11 cellular contexts compared by ENCODE assay signal in genomic region chr7:73320009-73320408, GRCh38. TPM values are rescaled to one million over a fixed set of nuclear protein-coding genes. Genes with fewer than 3 reads are reported as not detected.
DNase-seq lines count a peak whose midpoint lies in the region; ATAC-seq and TF ChIP-seq lines count a peak whose summit lies in the region.
"Not testable (repeated sequence)": the region's sequence is repeated elsewhere in the genome, so short reads cannot be mapped to it uniquely, and the experiment has no call there.
"Had no signal": no experiment of that assay in that cellular context is flagged by ENCODE, and none has a peak within 500 bp of the region (broad histone marks: within the 10 kb centered on the region; RNA-seq: fewer than 3 reads in every experiment).

No MANE protein-coding gene starts in this region.

- H3K36me3 ChIP-seq in psoas muscle (ENCODE audit: insufficient read depth in 1 of 2, low read depth in 1 of 2); stomach: not testable (repeated sequence)

- H4K91ac ChIP-seq in H9 (ENCODE audit: insufficient read length, low read depth, low read length): not testable (repeated sequence)

- H3K4me2 ChIP-seq in H9 (ENCODE audit: insufficient read depth, insufficient read length, low read length): not testable (repeated sequence)

- not testable (repeated sequence) for H3K36me3 Mint-ChIP-seq in H9 (ENCODE audit: insufficient read depth in 1 of 3, low read depth in 3 of 3); WTC11

- TF ChIP-seq EP300 in stomach (IDR thresholded peaks at IDR 0.05): not testable (repeated sequence)

- not testable (repeated sequence) for H4K20me1 ChIP-seq in H9 (ENCODE audit: control insufficient read depth, insufficient read depth, insufficient read length)

- H2AK5ac ChIP-seq in H9 (ENCODE audit: insufficient read length, low read length): not testable (repeated sequence)

- H3K27me3 ChIP-seq in H9 (ENCODE audit: insufficient read depth, low read length); foreskin keratinocyte; psoas muscle (ENCODE audit: insufficient read depth in 3 of 3, low read length in 2 of 3); stomach: not testable (repeated sequence)

- H2BK5ac ChIP-seq in H9 (ENCODE audit: insufficient read length, low read length): not testable (repeated sequence)

- not testable (repeated sequence) for H4K5ac ChIP-seq in H9 (ENCODE audit: insufficient read length, low read depth, low read length)

- H3K23me2 ChIP-seq in H9 (ENCODE audit: insufficient read length, low read depth, low read length, poor library complexity, severe bottlenecking): not testable (repeated sequence)

- in situ Hi-C loops in ACHN (cut with HindIII; ENCODE audit: low pct_ligation_motif_present, low pct_unique_long_range_greater_than_20kb, low sequenced_read_pairs): not testable (repeated sequence)

- CTCF ChIA-PET in WTC11 (lab: Charles Lee): interaction anchor here (0.6 to 0.7 kb wide), 2 partner anchors 78 to 131 kb away, joined by 3 read pairs; no protein-coding TSS in a partner anchor

- not testable (repeated sequence) for H4K8ac ChIP-seq in H9 (replicated peaks; ENCODE audit: insufficient read length, low read depth, low read length)

- H3K4me3 Mint-ChIP-seq in H9, WTC11: not testable (repeated sequence)

- H3K9ac ChIP-seq in H9 (ENCODE audit: extremely low read depth, insufficient read length, low read length): not testable (repeated sequence)

- ATAC-seq in WTC11 (peak; percentile 4; the same call in 1 of the 2 replicates), psoas muscle (peak; percentile 67 to 80 (median 74))
- not testable (repeated sequence) for ATAC-seq in foreskin keratinocyte

- not testable (repeated sequence) for H2AFZ ChIP-seq in H9 (ENCODE audit: low read length)

- no CpG with 5 or more reads among the region's 9 CpGs for WGBS in H9 (ENCODE audit: extremely low coverage, insufficient read length, low lambda C conversion rate)
- 25 to 51% (median 35%) methylated on average over 8 to 9 of the region's 9 CpGs for WGBS in psoas muscle, 3 donors
- 67 to 85% (median 76%) methylated on average over 6 to 9 of the region's 9 CpGs for WGBS in stomach, 5 donors

- not testable (repeated sequence) for H2BK15ac ChIP-seq in H9 (ENCODE audit: low read depth, low read length)

- not testable (repeated sequence) for H2BK120ac ChIP-seq in H9 (ENCODE audit: low read depth, low read length, poor library complexity, severe bottlenecking)

- H3K4ac ChIP-seq in H9 (ENCODE audit: low read depth, low read length): not testable (repeated sequence)

- H3K4me1 ChIP-seq in H9 (ENCODE audit: insufficient read depth, low read length); foreskin keratinocyte; psoas muscle: not testable (repeated sequence)
- peaks cover 7 to 17% (median 12%) of the 10 kb centered on the region in 4 donors for H3K4me1 ChIP-seq in stomach

- H3K18ac ChIP-seq in H9 (ENCODE audit: insufficient read length, low read depth, low read length): not testable (repeated sequence)

- intact Hi-C loops in psoas muscle (cut with DNase I); stomach (cut with DNase I; ENCODE audit: low total_unique reads): not testable (repeated sequence)

- H3K79me2 ChIP-seq in H9 (ENCODE audit: insufficient read depth, low read length): not testable (repeated sequence)

- not testable (repeated sequence) for H3K9me3 Mint-ChIP-seq in H9, WTC11

- not testable (repeated sequence) for H3K4me3 ChIP-seq in psoas muscle, stomach

- DNase-seq in ACHN (peak; percentile 62), myocyte (ENCODE audit: low read depth) (peak; percentile 40)
- DNase-seq in H9; WTC11 (ENCODE audit: low spot score); foreskin keratinocyte; psoas muscle; stomach: not testable (repeated sequence)

- not testable (repeated sequence) for H3K27ac ChIP-seq in H9 (ENCODE audit: insufficient read length, low read depth, low read length); foreskin keratinocyte
- peak overlapping the region; percentile 79 for H3K27ac ChIP-seq in psoas muscle
- H3K27ac ChIP-seq in stomach: peak overlapping the region in 4 of 5 donors; percentile 5 to 60 (median 43)

- not testable (repeated sequence) for H3K9me3 ChIP-seq in H9 (ENCODE audit: control insufficient read depth, low read depth, low read length); psoas muscle; stomach

- H2BK20ac ChIP-seq in H9 (ENCODE audit: low read depth, low read length, poor library complexity, severe bottlenecking): not testable (repeated sequence)

- not testable (repeated sequence) for H3K4me1 Mint-ChIP-seq in H9, WTC11

- TF ChIP-seq CTCF in H9 (conservative IDR thresholded peaks at IDR 0.05) (0 out of 3 replicates have a peak, but pooled peaks have one; percentile 10), foreskin keratinocyte (conservative IDR thresholded peaks at IDR 0.05) (peak; percentile 26)
- not testable (repeated sequence) for TF ChIP-seq CTCF in WTC11 (IDR thresholded peaks at IDR 0.05); psoas muscle (IDR thresholded peaks at IDR 0.05); stomach (IDR thresholded peaks at IDR 0.05)

- not testable (repeated sequence) for H2BK12ac ChIP-seq in H9 (ENCODE audit: insufficient read length, low read depth, low read length)

- H3K23ac ChIP-seq in H9 (ENCODE audit: insufficient read length, low read depth, low read length): not testable (repeated sequence)

- not testable (repeated sequence) for TF ChIP-seq POLR2A in stomach (IDR thresholded peaks at IDR 0.05)

- H3K79me1 ChIP-seq in H9 (ENCODE audit: insufficient read depth, low read depth, low read length, poor library complexity, severe bottlenecking): not testable (repeated sequence)

- POLR2A ChIA-PET in WTC11 (lab: Charles Lee): not testable (repeated sequence)

- H3T11ph ChIP-seq in H9 (ENCODE audit: low read length): not testable (repeated sequence)

- not testable (repeated sequence) for H3K56ac ChIP-seq in H9 (ENCODE audit: insufficient read length, low read depth, low read length)

- H3K27ac Mint-ChIP-seq in H9: peak overlapping the region in 1 of 3 experiments; percentile 61; a peak in 1 of 7 replicates
- H3K27ac Mint-ChIP-seq in WTC11: not testable (repeated sequence)

- not testable (repeated sequence) for H3K14ac ChIP-seq in H9 (ENCODE audit: insufficient read depth, low read length)

- H3K27me3 Mint-ChIP-seq in H9 (ENCODE audit: low read depth); WTC11 (ENCODE audit: low read depth): not testable (repeated sequence)

RNA-seq across cellular contexts. Expression of gene TRIM50, which starts 7.9 kb away (rescaled TPM):
- not detected in 2 replicates for total RNA-seq in H9 (2021)
- 0.15 to 0.16 TPM in 2 of 3 replicates, not detected in the other for total RNA-seq in WTC11 (2021)
- not detected in 2 replicates for total RNA-seq in foreskin keratinocyte
- polyA plus RNA-seq in foreskin keratinocyte: not detected in 2 replicates
- total RNA-seq in myocyte: not detected in 2 replicates
- not detected for polyA plus RNA-seq in myocyte (2012)
- total RNA-seq in psoas muscle: 1 to 10 TPM in 1 of 4 donors, under 1 TPM in 3; 0.25 to 1.3 (median 0.55) TPM
- polyA plus RNA-seq in psoas muscle: under 1 TPM; 0.12 to 0.65 (median 0.17) TPM
- 10 to 100 TPM in 4 of 5 donors, not detected in 1; 10.8 to 69.4 (median 32.1) TPM for total RNA-seq in stomach
- polyA plus RNA-seq in stomach: 10 to 100 TPM; 28.0 to 35.4 (median 31.7) TPM
- total RNA-seq: A673; Caco-2; CD8-positive, alpha-beta memory T cell; GM23248 had no signal
- polyA plus RNA-seq: CD8-positive, alpha-beta memory T cell; GM23248 had no signal

RNA-seq across cellular contexts. Expression of gene FKBP6, which starts 8.0 kb away (rescaled TPM):
- not detected in 2 replicates for total RNA-seq in H9 (2021)
- 0.09 to 0.11 TPM in 2 of 3 replicates, not detected in the other for total RNA-seq in WTC11 (2021)
- total RNA-seq in foreskin keratinocyte: not detected in 2 replicates
- 0.07 TPM in 1 of 2 replicates, not detected in the other for polyA plus RNA-seq in foreskin keratinocyte
- total RNA-seq in myocyte: 0.11 TPM in 1 of 2 replicates, not detected in the other
- polyA plus RNA-seq in myocyte (2012): not detected
- total RNA-seq in psoas muscle: not detected
- polyA plus RNA-seq in psoas muscle: not detected
- not detected for total RNA-seq in stomach
- under 1 TPM in 1 of 3 donors, not detected in 2; 0.10 TPM for polyA plus RNA-seq in stomach
- total RNA-seq: A673; Caco-2; CD8-positive, alpha-beta memory T cell; GM23248 had no signal
- polyA plus RNA-seq: CD8-positive, alpha-beta memory T cell; GM23248 had no signal

RNA-seq across cellular contexts. Expression of gene NSUN5, which starts 11.4 kb away (rescaled TPM):
- total RNA-seq in H9 (2021) (64.2 and 66.8 TPM in 2 replicates), WTC11 (2021) (57.0 to 62.2 TPM (median 62.2 TPM) in 3 replicates), foreskin keratinocyte (31.1 and 34.0 TPM in 2 replicates), myocyte (36.5 and 46.3 TPM in 2 replicates), psoas muscle (10 to 100 TPM; 18.2 to 34.0 (median 26.6) TPM), stomach (10 to 100 TPM in 3 of 5 donors, 1 to 10 TPM in 1, not detected in 1; 6.7 to 97.3 (median 16.5) TPM)
- polyA plus RNA-seq in foreskin keratinocyte (40.4 and 41.8 TPM in 2 replicates), psoas muscle (10 to 100 TPM; 42.9 to 65.2 (median 45.6) TPM), stomach (10 to 100 TPM; 22.4 to 26.9 (median 24.6) TPM)
- polyA plus RNA-seq in myocyte (2012): 24.0 TPM
